In genomic region chr2:84300030-84301029, GRCh38 we compare ENCODE assay signal across 23 cellular contexts.
"Had no signal": no experiment of that assay in that cellular context is flagged by ENCODE, and none has a peak within 500 bp of the region (broad histone marks: within the 10 kb centered on the region; RNA-seq: fewer than 3 reads in every experiment).

No MANE protein-coding gene starts in this region.

- H3K9me3 ChIP-seq: MG63, SJSA1 had no signal

- H3K27me3 ChIP-seq: MG63, SJSA1 had no signal

- DNase-seq: IMR-90, Karpas-422, KG1, MG63, NCI-H1092, NCI-H1105 treated with DMSO at 0.1 percent for 48 hours, NCI-H1436, NCI-H187, NCI-H2029, NCI-H2081 treated with DMSO at 0.1 percent for 48 hours, NCI-H2171, NCI-H226, NCI-H446, NCI-H510A, NCI-H524 treated with DMSO at 0.1 percent for 48 hours, NCI-H69, NCI-H774, Right ventricle myocardium superior, RPMI8226, SIG-M5 had no signal

- H3K36me3 ChIP-seq: MG63, SJSA1 had no signal

- FAIRE-seq: RCC 7860 had no signal

- H3K4me3 ChIP-seq: MG63, SJSA1, SK-N-MC had no signal

- H3K27ac ChIP-seq: SJSA1, SK-N-MC had no signal
